ENCODE assay signal across 6 cellular contexts in the genomic region with DNA sequence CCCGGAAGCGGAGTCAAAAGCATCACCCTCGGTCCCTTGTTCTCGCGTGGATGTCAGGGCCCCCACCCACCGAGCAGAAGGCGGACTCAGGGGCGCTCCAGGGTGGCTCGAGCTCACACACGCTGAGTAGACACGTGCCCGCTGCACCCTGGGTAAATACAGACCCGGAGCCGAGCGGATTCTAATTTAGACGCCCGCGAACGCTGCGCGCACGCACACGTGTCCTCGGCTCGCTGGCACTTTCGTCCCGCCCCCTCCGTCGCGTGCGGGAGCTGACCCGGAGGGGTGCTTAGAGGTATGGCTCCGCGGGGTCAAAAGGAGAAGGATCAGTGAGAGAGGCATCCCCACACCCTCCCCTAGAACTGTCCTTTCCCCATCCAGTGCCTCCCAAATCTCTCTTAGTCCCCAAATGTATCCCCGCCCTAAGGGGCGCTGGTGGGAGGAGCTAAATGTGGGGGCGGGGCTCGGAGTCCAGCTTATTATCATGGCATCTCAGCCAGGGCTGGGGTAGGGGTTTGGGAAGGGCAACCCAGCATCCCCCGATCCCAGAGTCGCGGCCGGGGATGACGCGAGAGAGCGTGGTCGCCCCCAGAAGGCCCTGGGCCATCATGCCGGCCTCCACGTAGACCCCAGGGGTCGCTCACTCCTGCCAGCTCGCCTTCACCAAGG. TPM values are rescaled to one million over a fixed set of nuclear protein-coding genes. Genes with fewer than 3 reads are reported as not detected.
A peak's percentile ranks its signal among the peaks of the same experiment; 100 is the strongest.
DNase-seq lines count a peak whose midpoint lies in the region; ATAC-seq and TF ChIP-seq lines count a peak whose summit lies in the region.

No MANE protein-coding gene starts in this region.

- no peak for TF ChIP-seq CTCF in A673 (conservative IDR thresholded peaks at IDR 0.05; ENCODE audit: low read depth, low read length)
- TF ChIP-seq CTCF in gastrocnemius medialis (IDR thresholded peaks at IDR 0.05 in 4 of 5, conservative IDR thresholded peaks at IDR 0.05 in 1 of 5) = no peak

- peaks cover 19% of the 10 kb centered on the region for H3K27me3 ChIP-seq in A673 (replicated peaks; ENCODE audit: insufficient read depth, low read depth, low read length, poor library complexity)
- H3K27me3 ChIP-seq in gastrocnemius medialis = peaks cover 76 to 77% (median 77%) of the 10 kb centered on the region in 3 donors

- POLR2A ChIA-PET in A673 (lab: Charles Lee; ENCODE audit: low non-redundant PET) = interaction anchor here (0.5 to 0.7 kb wide), 2 partner anchors 22 to 131 kb away, joined by 4 read pairs; partner anchors contain the start of gene PDE4A

- peaks cover 56% of the 10 kb centered on the region for H3K4me1 ChIP-seq in A673 (ENCODE audit: insufficient read depth, low read length, poor library complexity, severe bottlenecking)
- H3K4me1 ChIP-seq in gastrocnemius medialis = peaks cover 29 to 43% of the 10 kb centered on the region in 2 donors

- DNase-seq in A673 (ENCODE audit: low spot score) (peak; percentile 92), HT-29 (ENCODE audit: low spot score) (peak; percentile 53), T-helper 9 cell (peak; percentile 43), gastrocnemius medialis (no peak)
- DNase-seq in effector CD8-positive, alpha-beta T cell (lab: John Stamatoyannopoulos, UW) = peak; percentile 40

- no peaks in the 10 kb centered on the region for H3K9me3 ChIP-seq in A673 (ENCODE audit: low read depth, low read length, poor library complexity, severe bottlenecking)
- H3K9me3 ChIP-seq in gastrocnemius medialis = no peaks in the 10 kb centered on the region

- peak overlapping the region; percentile 47 for H3K4me3 ChIP-seq in A673 (ENCODE audit: low read depth, low read length, poor library complexity, severe bottlenecking)
- H3K4me3 ChIP-seq in gastrocnemius medialis = peak overlapping the region; percentile 8 to 65 (median 46)

- in situ Hi-C loops in gastrocnemius medialis (cut with MboI; ENCODE audit: low sequenced_read_pairs in 4 of 4) = no loop called here

- intact Hi-C loops in A673 (cut with micrococcal nuclease; ENCODE audit: unreplicated experiment) = loop anchor here (2.0 kb wide), 1 partner anchor 44 kb away; the partner anchor contains the start of gene RAVER1
- intact Hi-C loops in gastrocnemius medialis (cut with DNase I; ENCODE audit: low total_unique reads) = no loop called here

- CTCF ChIA-PET in A673 (lab: Charles Lee) = interaction anchor here (0.6 to 3.1 kb wide), 8 partner anchors 20 to 1776 kb away, joined by 3 to 15 read pairs (median 5); no protein-coding TSS in a partner anchor

- BruUV-seq in A673 (replicated peaks; lab: Mats Ljungman, UMichigan) = no TSS peak

- no peaks in the 10 kb centered on the region for H3K36me3 ChIP-seq in A673 (ENCODE audit: insufficient read depth, low read length, poor library complexity, severe bottlenecking)
- peaks cover 0 to 11% of the 10 kb centered on the region in 2 donors for H3K36me3 ChIP-seq in gastrocnemius medialis

- H3K27ac ChIP-seq in A673 (ENCODE audit: low read depth, low read length, poor library complexity, severe bottlenecking) (peak overlapping the region; percentile 44), gastrocnemius medialis (no peak overlapping the region)

- no peak for TF ChIP-seq POLR2A in gastrocnemius medialis (IDR thresholded peaks at IDR 0.05)

- no peak for ATAC-seq in gastrocnemius medialis
- ATAC-seq in HG03095 (IDR thresholded peaks at IDR 0.05; ENCODE audit: unreplicated experiment) = no peak

RNA-seq across cellular contexts. Expression of gene ICAM5, which starts 0.5 kb away (rescaled TPM):
- 4.6 and 6.9 TPM in 2 replicates for total RNA-seq in A673 (2021)
- 0.34 and 0.56 TPM in 2 replicates for total RNA-seq in HT-29 (2014; rRNA removed; shearing (Covaris generic))
- total RNA-seq in gastrocnemius medialis = not detected

RNA-seq across cellular contexts. Expression of gene ICAM4, which starts 2.5 kb away (rescaled TPM):
- 0.58 and 1.5 TPM in 2 replicates for total RNA-seq in A673 (2021)
- total RNA-seq in HT-29 (2014; rRNA removed; shearing (Covaris generic)) = 0.69 TPM in 1 of 2 replicates, not detected in the other
- total RNA-seq in gastrocnemius medialis = not detected

RNA-seq across cellular contexts. Expression of gene ICAM1, which starts 18.4 kb away (rescaled TPM):
- total RNA-seq in A673 (2021) (1.7 and 2.2 TPM in 2 replicates), gastrocnemius medialis (10 to 100 TPM in 1 of 4 donors, 1 to 10 TPM in 3; 5.0 to 10.5 (median 7.7) TPM)
- 4.6 and 4.8 TPM in 2 replicates for total RNA-seq in HT-29 (2014; rRNA removed; shearing (Covaris generic))

RNA-seq across cellular contexts. Expression of gene ZGLP1, which starts 20.3 kb away (rescaled TPM):
- total RNA-seq in A673 (2021) (7.2 TPM in 2 replicates), gastrocnemius medialis (1 to 10 TPM in 1 of 4 donors, under 1 TPM in 1, not detected in 2; 0.80 to 3.1 TPM)
- 0.16 and 0.51 TPM in 2 replicates for total RNA-seq in HT-29 (2014; rRNA removed; shearing (Covaris generic))

RNA-seq across cellular contexts. Expression of gene FDX2, which starts 26.5 kb away (rescaled TPM):
- total RNA-seq in A673 (2021) = 26.7 and 29.9 TPM in 2 replicates
- 50.2 and 50.9 TPM in 2 replicates for total RNA-seq in HT-29 (2014; rRNA removed; shearing (Covaris generic))
- total RNA-seq in gastrocnemius medialis = 10 to 100 TPM in 3 of 4 donors, 1 to 10 TPM in 1; 9.1 to 32.0 (median 21.9) TPM

Comparison
In these comparisons a context has a peak if more than half of its experiments do, and no peak if none do; other contexts are left out.
1. DNase-seq: peak in A673 (single experiment), HT-29 (single experiment), T-helper 9 cell (single experiment) and effector CD8-positive, alpha-beta T cell (single experiment); none in gastrocnemius medialis (0 of 2).